ENCODE assay signal across 10 cellular contexts in genomic region chr11:72244317-72245231, GRCh38. TPM values are rescaled to one million over a fixed set of nuclear protein-coding genes. Genes with fewer than 3 reads are reported as not detected.
DNase-seq lines count a peak whose midpoint lies in the region; ATAC-seq and TF ChIP-seq lines count a peak whose summit lies in the region.
"Had no signal": no experiment of that assay in that cellular context is flagged by ENCODE, and none has a peak within 500 bp of the region (broad histone marks: within the 10 kb centered on the region; RNA-seq: fewer than 3 reads in every experiment).

No MANE protein-coding gene starts in this region.

- POLR2A ChIA-PET in CD8-positive, alpha-beta T cell (lab: Charles Lee) = no interaction called here

- H3K4me3 ChIP-seq in CD8-positive, alpha-beta T cell (ENCODE audit: low read depth, low read length) = no peak overlapping the region
- H3K4me3 ChIP-seq in HUES64 (ENCODE audit: low read length) (peak overlapping the region; percentile 66), hepatocyte (no peak overlapping the region), psoas muscle (peak overlapping the region; percentile 38)

- no peak overlapping the region for H3K27ac ChIP-seq in CD8-positive, alpha-beta T cell (ENCODE audit: low read depth, low read length)
- H3K27ac ChIP-seq in HUES64 (ENCODE audit: low read depth, low read length) (no peak overlapping the region), hepatocyte (no peak overlapping the region), psoas muscle (no peak overlapping the region)

- no peak overlapping the region for H3K27ac Mint-ChIP-seq in CD8-positive, alpha-beta T cell

- no peaks in the 10 kb centered on the region for H3K9me2 ChIP-seq in hepatocyte (replicated peaks; ENCODE audit: insufficient read depth)

- CTCF ChIA-PET in CD8-positive, alpha-beta T cell (lab: Charles Lee) = no interaction called here

- H3K27me3 Mint-ChIP-seq in CD8-positive, alpha-beta T cell (ENCODE audit: low read depth) = peaks cover 45% of the 10 kb centered on the region

- peak overlapping the region; percentile 60 for H3K4me3 Mint-ChIP-seq in CD8-positive, alpha-beta T cell

- no peaks in the 10 kb centered on the region for H3K36me3 ChIP-seq in CD8-positive, alpha-beta T cell (ENCODE audit: insufficient read depth, low read length)
- H3K36me3 ChIP-seq in HUES64 (ENCODE audit: insufficient read depth, low read length) (no peaks in the 10 kb centered on the region), hepatocyte (replicated peaks; ENCODE audit: insufficient read depth, low read depth) (no peaks in the 10 kb centered on the region), psoas muscle (ENCODE audit: insufficient read depth in 1 of 2, low read depth in 1 of 2) (no peaks in the 10 kb centered on the region)

- H2AFZ ChIP-seq in hepatocyte = peak overlapping the region; percentile 19

- WGBS in HUES64 = 3% methylated on average over 49 of the region's 49 CpGs
- WGBS in hepatocyte (ENCODE audit: low lambda C conversion rate, missing lambda C conversion rate) = 3% methylated on average over 29 of the region's 49 CpGs
- 5 to 8% (median 5%) methylated on average over 42 to 49 of the region's 49 CpGs for WGBS in psoas muscle, 3 donors

- no peak for DNase-seq in CD8-positive, alpha-beta T cell
- DNase-seq in hepatocyte (ENCODE audit: low spot score) = no peak
- no peak for DNase-seq in psoas muscle
- no peak for DNase-seq in NOMO-1 (lab: John Stamatoyannopoulos, UW; ENCODE audit: unreplicated experiment in 2 of 2)
- no peak for DNase-seq in SW480 (ENCODE audit: low spot score)
- DNase-seq in activated CD4-positive, alpha-beta T cell treated with anti-CD3 and anti-CD28 coated beads, Interleukin-2, amount 50 U/mL, for 4 hours = no peak
- DNase-seq: EL had no signal

- ATAC-seq in CD8-positive, alpha-beta T cell = no peak
- ATAC-seq in psoas muscle = no peak

- H3K4me2 ChIP-seq in hepatocyte = peak overlapping the region; percentile 84

- H3K4me1 ChIP-seq in CD8-positive, alpha-beta T cell (ENCODE audit: insufficient read depth, low read length) = peaks cover 13% of the 10 kb centered on the region
- no peaks in the 10 kb centered on the region; the same call in 1 of the 2 replicates for H3K4me1 ChIP-seq in HUES64 (ENCODE audit: insufficient read depth, low read length)
- H3K4me1 ChIP-seq in hepatocyte (ENCODE audit: insufficient read depth) = peaks cover 18% of the 10 kb centered on the region
- H3K4me1 ChIP-seq in psoas muscle = no peaks in the 10 kb centered on the region

- H3K9me3 Mint-ChIP-seq in CD8-positive, alpha-beta T cell = no peaks in the 10 kb centered on the region

- H3K79me2 ChIP-seq in hepatocyte = no peaks in the 10 kb centered on the region

- no peak overlapping the region for H3K9ac ChIP-seq in HUES64 (ENCODE audit: low read depth, low read length)

- H3K4me1 Mint-ChIP-seq in CD8-positive, alpha-beta T cell (ENCODE audit: low read depth) = peaks cover 30% of the 10 kb centered on the region

- no peaks in the 10 kb centered on the region for H3K36me3 Mint-ChIP-seq in CD8-positive, alpha-beta T cell

- H3K27me3 ChIP-seq in CD8-positive, alpha-beta T cell (ENCODE audit: insufficient read depth, low read length) = peaks cover 40% of the 10 kb centered on the region
- H3K27me3 ChIP-seq in HUES64 (ENCODE audit: insufficient read depth, low read length) = peaks cover 96% of the 10 kb centered on the region
- H3K27me3 ChIP-seq in hepatocyte = peaks cover 88% of the 10 kb centered on the region
- H3K27me3 ChIP-seq in psoas muscle (ENCODE audit: insufficient read depth in 3 of 3, low read length in 2 of 3) = peaks cover 2 to 65% (median 22%) of the 10 kb centered on the region in 3 donors

- TF ChIP-seq CTCF in CD8-positive, alpha-beta T cell (IDR thresholded peaks at IDR 0.05) = no peak
- no peak for TF ChIP-seq CTCF in hepatocyte (IDR thresholded peaks at IDR 0.05; ENCODE audit: poor library complexity)
- no peak for TF ChIP-seq CTCF in psoas muscle (IDR thresholded peaks at IDR 0.05)

- H4K20me1 ChIP-seq in hepatocyte (ENCODE audit: insufficient read depth, poor library complexity, severe bottlenecking) = no peaks in the 10 kb centered on the region

- H3K9me3 ChIP-seq in CD8-positive, alpha-beta T cell (ENCODE audit: low read length) = no peaks in the 10 kb centered on the region
- H3K9me3 ChIP-seq in HUES64 (ENCODE audit: insufficient read depth, low read depth, low read length) (no peaks in the 10 kb centered on the region), hepatocyte (ENCODE audit: low read depth) (no peaks in the 10 kb centered on the region), psoas muscle (no peaks in the 10 kb centered on the region)

- intact Hi-C loops in CD8-positive, alpha-beta T cell (cut with DNase I, micrococcal nuclease) = no loop called here
- intact Hi-C loops in psoas muscle (cut with DNase I) = no loop called here

RNA-seq across cellular contexts. Expression of gene PHOX2A, which starts 0.6 kb away (rescaled TPM):
- total RNA-seq in CD8-positive, alpha-beta T cell = not detected
- polyA plus RNA-seq in HUES64 (2013, experiment 1 of 2) = 1.7 TPM
- polyA plus RNA-seq in HUES64 (2013, experiment 2 of 2) = 4.6 TPM
- 0.48 TPM in 1 of 2 replicates, not detected in the other for total RNA-seq in hepatocyte
- polyA plus RNA-seq in hepatocyte = not detected in 2 replicates
- not detected for total RNA-seq in psoas muscle
- under 1 TPM in 1 of 3 donors, not detected in 2; 0.07 TPM for polyA plus RNA-seq in psoas muscle
- total RNA-seq: glomerular endothelial cell, myocyte had no signal

RNA-seq across cellular contexts. Expression of gene INPPL1, which starts 20.0 kb away (rescaled TPM):
- 100 to 1,000 TPM; 113 to 119 TPM for total RNA-seq in CD8-positive, alpha-beta T cell
- 90.3 TPM for polyA plus RNA-seq in HUES64 (2013, experiment 1 of 2)
- polyA plus RNA-seq in HUES64 (2013, experiment 2 of 2) = 86.1 TPM
- total RNA-seq in hepatocyte = 47.8 and 74.8 TPM in 2 replicates
- 99.4 and 140 TPM in 2 replicates for polyA plus RNA-seq in hepatocyte
- total RNA-seq in psoas muscle = 100 to 1,000 TPM in 3 of 4 donors, 10 to 100 TPM in 1; 90.7 to 125 (median 121) TPM
- polyA plus RNA-seq in psoas muscle = 10 to 100 TPM; 35.2 to 84.9 (median 60.1) TPM

RNA-seq across cellular contexts. Expression of gene FOLR2, which starts 28.0 kb away (rescaled TPM):
- total RNA-seq in CD8-positive, alpha-beta T cell = not detected
- not detected for polyA plus RNA-seq in HUES64 (2013, experiment 1 of 2)
- not detected for polyA plus RNA-seq in HUES64 (2013, experiment 2 of 2)
- total RNA-seq in hepatocyte = 0.48 and 4.3 TPM in 2 replicates
- 1.2 and 5.5 TPM in 2 replicates for polyA plus RNA-seq in hepatocyte
- 10 to 100 TPM in 2 of 4 donors, 1 to 10 TPM in 2; 5.3 to 14.2 (median 9.4) TPM for total RNA-seq in psoas muscle
- 1 to 10 TPM; 2.9 to 4.5 (median 4.5) TPM for polyA plus RNA-seq in psoas muscle
- total RNA-seq: glomerular endothelial cell, myocyte had no signal

RNA-seq across cellular contexts. Expression of gene FOLR1, which starts 52.6 kb away (rescaled TPM):
- total RNA-seq in CD8-positive, alpha-beta T cell = not detected
- 1.2 TPM for polyA plus RNA-seq in HUES64 (2013, experiment 1 of 2)
- polyA plus RNA-seq in HUES64 (2013, experiment 2 of 2) = 1.8 TPM
- total RNA-seq in hepatocyte = 19.9 and 21.6 TPM in 2 replicates
- 13.4 and 26.8 TPM in 2 replicates for polyA plus RNA-seq in hepatocyte
- total RNA-seq in psoas muscle = under 1 TPM in 2 of 4 donors, not detected in 2; 0.22 to 0.36 TPM
- polyA plus RNA-seq in psoas muscle = not detected
- total RNA-seq: glomerular endothelial cell had no signal

Comparison
In these comparisons a context has a peak if more than half of its experiments do, and no peak if none do; other contexts are left out.
1. H3K4me3 ChIP-seq: peak in HUES64 (single experiment) and psoas muscle (single experiment); none in CD8-positive, alpha-beta T cell (single experiment) and hepatocyte (single experiment).